In genomic region chrX:1462596-1463251, GRCh38 we compare ENCODE assay signal across 1 cellular context.
TF ChIP-seq lines count a peak whose summit lies in the region.

No MANE protein-coding gene starts in this region.

TF ChIP-seq in HepG2, 621 proteins besides CTCF, POLR2A, EP300 and RAD21 (continued from another document):
- TF ChIP-seq ZNF543 (CRISPR knock-in tag; IDR thresholded peaks at IDR 0.05) (no peak), GFI1 (CRISPR knock-in tag; IDR thresholded peaks at IDR 0.05; ENCODE audit: borderline replicate concordance) (no peak), ATF5 (CRISPR knock-in tag; IDR thresholded peaks at IDR 0.05; ENCODE audit: low read depth) (no peak), NFE2 (CRISPR knock-in tag; IDR thresholded peaks at IDR 0.05) (no peak), ZKSCAN1 (IDR thresholded peaks at IDR 0.05; ENCODE audit: low read length) (no peak), ZBTB42 (CRISPR knock-in tag; IDR thresholded peaks at IDR 0.05) (no peak), YEATS4 (CRISPR knock-in tag; IDR thresholded peaks at IDR 0.05; ENCODE audit: borderline replicate concordance) (no peak), ZNF180 (CRISPR knock-in tag; IDR thresholded peaks at IDR 0.05; ENCODE audit: borderline replicate concordance, low read depth) (no peak), FOSL2 (CRISPR knock-in tag; IDR thresholded peaks at IDR 0.05) (no peak), SNAPC2 (CRISPR knock-in tag; IDR thresholded peaks at IDR 0.05) (no peak), E2F2 (CRISPR knock-in tag; IDR thresholded peaks at IDR 0.05; ENCODE audit: borderline replicate concordance) (no peak), POLR2G (IDR thresholded peaks at IDR 0.05; ENCODE audit: low read depth, low read length) (no peak)
- TF ChIP-seq, protein P1, sequence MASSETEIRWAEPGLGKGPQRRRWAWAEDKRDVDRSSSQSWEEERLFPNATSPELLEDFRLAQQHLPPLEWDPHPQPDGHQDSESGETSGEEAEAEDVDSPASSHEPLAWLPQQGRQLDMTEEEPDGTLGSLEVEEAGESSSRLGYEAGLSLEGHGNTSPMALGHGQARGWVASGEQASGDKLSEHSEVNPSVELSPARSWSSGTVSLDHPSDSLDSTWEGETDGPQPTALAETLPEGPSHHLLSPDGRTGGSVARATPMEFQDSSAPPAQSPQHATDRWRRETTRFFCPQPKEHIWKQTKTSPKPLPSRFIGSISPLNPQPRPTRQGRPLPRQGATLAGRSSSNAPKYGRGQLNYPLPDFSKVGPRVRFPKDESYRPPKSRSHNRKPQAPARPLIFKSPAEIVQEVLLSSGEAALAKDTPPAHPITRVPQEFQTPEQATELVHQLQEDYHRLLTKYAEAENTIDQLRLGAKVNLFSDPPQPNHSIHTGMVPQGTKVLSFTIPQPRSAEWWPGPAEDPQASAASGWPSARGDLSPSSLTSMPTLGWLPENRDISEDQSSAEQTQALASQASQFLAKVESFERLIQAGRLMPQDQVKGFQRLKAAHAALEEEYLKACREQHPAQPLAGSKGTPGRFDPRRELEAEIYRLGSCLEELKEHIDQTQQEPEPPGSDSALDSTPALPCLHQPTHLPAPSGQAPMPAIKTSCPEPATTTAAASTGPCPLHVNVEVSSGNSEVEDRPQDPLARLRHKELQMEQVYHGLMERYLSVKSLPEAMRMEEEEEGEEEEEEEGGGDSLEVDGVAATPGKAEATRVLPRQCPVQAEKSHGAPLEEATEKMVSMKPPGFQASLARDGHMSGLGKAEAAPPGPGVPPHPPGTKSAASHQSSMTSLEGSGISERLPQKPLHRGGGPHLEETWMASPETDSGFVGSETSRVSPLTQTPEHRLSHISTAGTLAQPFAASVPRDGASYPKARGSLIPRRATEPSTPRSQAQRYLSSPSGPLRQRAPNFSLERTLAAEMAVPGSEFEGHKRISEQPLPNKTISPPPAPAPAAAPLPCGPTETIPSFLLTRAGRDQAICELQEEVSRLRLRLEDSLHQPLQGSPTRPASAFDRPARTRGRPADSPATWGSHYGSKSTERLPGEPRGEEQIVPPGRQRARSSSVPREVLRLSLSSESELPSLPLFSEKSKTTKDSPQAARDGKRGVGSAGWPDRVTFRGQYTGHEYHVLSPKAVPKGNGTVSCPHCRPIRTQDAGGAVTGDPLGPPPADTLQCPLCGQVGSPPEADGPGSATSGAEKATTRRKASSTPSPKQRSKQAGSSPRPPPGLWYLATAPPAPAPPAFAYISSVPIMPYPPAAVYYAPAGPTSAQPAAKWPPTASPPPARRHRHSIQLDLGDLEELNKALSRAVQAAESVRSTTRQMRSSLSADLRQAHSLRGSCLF (CRISPR knock-in tag; IDR thresholded peaks at IDR 0.05; ENCODE audit: borderline replicate concordance), result no peak
- TF ChIP-seq, protein P2, sequence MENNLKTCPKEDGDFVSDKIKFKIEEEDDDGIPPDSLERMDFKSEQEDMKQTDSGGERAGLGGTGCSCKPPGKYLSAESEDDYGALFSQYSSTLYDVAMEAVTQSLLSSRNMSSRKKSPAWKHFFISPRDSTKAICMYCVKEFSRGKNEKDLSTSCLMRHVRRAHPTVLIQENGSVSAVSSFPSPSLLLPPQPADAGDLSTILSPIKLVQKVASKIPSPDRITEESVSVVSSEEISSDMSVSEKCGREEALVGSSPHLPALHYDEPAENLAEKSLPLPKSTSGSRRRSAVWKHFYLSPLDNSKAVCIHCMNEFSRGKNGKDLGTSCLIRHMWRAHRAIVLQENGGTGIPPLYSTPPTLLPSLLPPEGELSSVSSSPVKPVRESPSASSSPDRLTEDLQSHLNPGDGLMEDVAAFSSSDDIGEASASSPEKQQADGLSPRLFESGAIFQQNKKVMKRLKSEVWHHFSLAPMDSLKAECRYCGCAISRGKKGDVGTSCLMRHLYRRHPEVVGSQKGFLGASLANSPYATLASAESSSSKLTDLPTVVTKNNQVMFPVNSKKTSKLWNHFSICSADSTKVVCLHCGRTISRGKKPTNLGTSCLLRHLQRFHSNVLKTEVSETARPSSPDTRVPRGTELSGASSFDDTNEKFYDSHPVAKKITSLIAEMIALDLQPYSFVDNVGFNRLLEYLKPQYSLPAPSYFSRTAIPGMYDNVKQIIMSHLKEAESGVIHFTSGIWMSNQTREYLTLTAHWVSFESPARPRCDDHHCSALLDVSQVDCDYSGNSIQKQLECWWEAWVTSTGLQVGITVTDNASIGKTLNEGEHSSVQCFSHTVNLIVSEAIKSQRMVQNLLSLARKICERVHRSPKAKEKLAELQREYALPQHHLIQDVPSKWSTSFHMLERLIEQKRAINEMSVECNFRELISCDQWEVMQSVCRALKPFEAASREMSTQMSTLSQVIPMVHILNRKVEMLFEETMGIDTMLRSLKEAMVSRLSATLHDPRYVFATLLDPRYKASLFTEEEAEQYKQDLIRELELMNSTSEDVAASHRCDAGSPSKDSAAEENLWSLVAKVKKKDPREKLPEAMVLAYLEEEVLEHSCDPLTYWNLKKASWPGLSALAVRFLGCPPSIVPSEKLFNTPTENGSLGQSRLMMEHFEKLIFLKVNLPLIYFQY (CRISPR knock-in tag; IDR thresholded peaks at IDR 0.05; ENCODE audit: borderline replicate concordance), result no peak
- TF ChIP-seq, protein P3, sequence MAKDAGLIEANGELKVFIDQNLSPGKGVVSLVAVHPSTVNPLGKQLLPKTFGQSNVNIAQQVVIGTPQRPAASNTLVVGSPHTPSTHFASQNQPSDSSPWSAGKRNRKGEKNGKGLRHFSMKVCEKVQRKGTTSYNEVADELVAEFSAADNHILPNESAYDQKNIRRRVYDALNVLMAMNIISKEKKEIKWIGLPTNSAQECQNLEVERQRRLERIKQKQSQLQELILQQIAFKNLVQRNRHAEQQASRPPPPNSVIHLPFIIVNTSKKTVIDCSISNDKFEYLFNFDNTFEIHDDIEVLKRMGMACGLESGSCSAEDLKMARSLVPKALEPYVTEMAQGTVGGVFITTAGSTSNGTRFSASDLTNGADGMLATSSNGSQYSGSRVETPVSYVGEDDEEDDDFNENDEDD (CRISPR knock-in tag; IDR thresholded peaks at IDR 0.05; ENCODE audit: borderline replicate concordance), result no peak
